8 cellular contexts compared by ENCODE assay signal in the genomic region with DNA sequence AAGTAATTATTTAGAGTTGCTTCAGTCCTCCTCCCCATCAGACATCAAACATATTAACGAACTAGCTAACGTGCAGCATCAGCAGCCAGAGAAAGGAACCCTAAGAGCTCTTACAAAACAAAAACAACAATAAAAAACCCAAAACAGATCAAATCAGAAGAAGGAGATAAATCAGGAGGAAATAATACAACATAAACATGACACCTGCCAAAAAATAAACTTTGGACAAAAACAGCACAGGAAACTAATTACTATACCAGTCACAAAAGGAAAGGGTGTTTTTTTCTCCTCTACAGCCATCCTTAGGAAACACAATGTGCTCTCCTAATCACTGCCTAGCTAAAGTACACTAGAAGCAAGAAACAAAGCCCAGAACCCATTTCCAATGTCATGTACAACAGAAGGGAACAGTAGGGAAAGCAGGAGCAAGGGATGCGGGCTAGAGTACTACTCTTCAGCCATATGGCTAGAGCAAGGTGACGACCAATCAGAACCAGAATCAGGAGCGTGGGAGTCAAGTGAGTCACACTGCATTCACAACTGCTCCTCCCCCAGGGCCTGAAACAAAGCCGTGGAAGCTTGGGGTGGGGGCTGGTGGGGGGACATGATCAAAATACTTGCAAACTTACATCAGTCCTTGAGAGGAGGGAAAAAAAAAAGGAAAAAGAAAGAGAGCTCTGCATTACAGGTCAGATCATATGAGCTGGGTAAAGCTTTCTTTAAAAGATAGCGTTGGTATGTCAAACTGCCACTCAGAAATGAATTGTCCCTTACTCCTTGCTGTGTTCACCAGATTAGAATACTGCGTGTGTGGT.
DNase-seq lines count a peak whose midpoint lies in the region; ATAC-seq and TF ChIP-seq lines count a peak whose summit lies in the region.

No MANE protein-coding gene starts in this region.

- H3K79me2 ChIP-seq in neural progenitor cell (ENCODE audit: low read depth) = peaks cover 25% of the 10 kb centered on the region

- peak overlapping the region; percentile 57 for H3K27ac ChIP-seq in ectodermal cell (ENCODE audit: insufficient read depth, low read depth, low read length, poor library complexity, severe bottlenecking)
- no peak overlapping the region for H3K27ac ChIP-seq in neural progenitor cell

- 34 to 40% methylated on average over 8 of the region's 8 CpGs for WGBS in ectodermal cell, 2 experiments

- peak; percentile 75 for DNase-seq in GM03348 (ENCODE audit: low spot score)
- peak; percentile 74 for DNase-seq in NCI-H82 (lab: John Stamatoyannopoulos, UW)
- DNase-seq in neural progenitor cell (ENCODE audit: low spot score) = peak; percentile 50
- DNase-seq in GDM1 (lab: John Stamatoyannopoulos, UW) = no peak
- DNase-seq in UCSD-AML1 (lab: John Stamatoyannopoulos, UW; ENCODE audit: unreplicated experiment) = no peak
- DNase-seq in SIG-M5 treated with dmso at 0.1 percent for 504 hours (lab: John Stamatoyannopoulos, UW; ENCODE audit: unreplicated experiment) = no peak

- H3K36me3 ChIP-seq in ectodermal cell (ENCODE audit: control insufficient read depth, insufficient read depth, low read length) (no peaks in the 10 kb centered on the region), neural progenitor cell (no peaks in the 10 kb centered on the region)

- H3F3A ChIP-seq in neural progenitor cell (ENCODE audit: low read depth) = peaks cover 7% of the 10 kb centered on the region

- H3K9me3 ChIP-seq in ectodermal cell (ENCODE audit: control insufficient read depth, low read length) (no peaks in the 10 kb centered on the region), neural progenitor cell (ENCODE audit: low read depth) (no peaks in the 10 kb centered on the region)

- no peak for TF ChIP-seq CTCF in neural progenitor cell (IDR thresholded peaks at IDR 0.05)

- ATAC-seq in GM18517 (IDR thresholded peaks at IDR 0.05; ENCODE audit: unreplicated experiment) = no peak

- peak overlapping the region; percentile 58 for H3K4me2 ChIP-seq in neural progenitor cell

- H3K36me3 Mint-ChIP-seq in neural progenitor cell = peaks cover 11% of the 10 kb centered on the region

- H3K4me3 ChIP-seq in ectodermal cell (ENCODE audit: insufficient read depth, low read depth, low read length) = no peak overlapping the region
- H3K4me3 ChIP-seq in neural progenitor cell = no peak overlapping the region

- H3K27me3 ChIP-seq in ectodermal cell (ENCODE audit: control insufficient read depth, insufficient read depth, low read length, poor library complexity, severe bottlenecking) = no peaks in the 10 kb centered on the region
- no peaks in the 10 kb centered on the region for H3K27me3 ChIP-seq in neural progenitor cell

- no peaks in the 10 kb centered on the region for H3K9me3 Mint-ChIP-seq in neural progenitor cell

- H3K4me1 ChIP-seq in ectodermal cell (ENCODE audit: control insufficient read depth, insufficient read depth, low read length) (peaks cover 4% of the 10 kb centered on the region), neural progenitor cell (peaks cover 15% of the 10 kb centered on the region)

- peaks cover 57% of the 10 kb centered on the region for H4K20me1 ChIP-seq in neural progenitor cell (ENCODE audit: low read depth)

- no peak overlapping the region for H3K9ac ChIP-seq in neural progenitor cell

- no peak overlapping the region for H2AFZ ChIP-seq in neural progenitor cell (replicated peaks)

- peaks cover 32% of the 10 kb centered on the region for H3K4me1 Mint-ChIP-seq in neural progenitor cell

- H3K27me3 Mint-ChIP-seq in neural progenitor cell (ENCODE audit: insufficient read depth, low read depth) = no peaks in the 10 kb centered on the region

- peak overlapping the region; percentile 67 for H3K4me3 Mint-ChIP-seq in neural progenitor cell

- peak overlapping the region; percentile 97 for H3K27ac Mint-ChIP-seq in neural progenitor cell

Comparison
In these comparisons a context has a peak if more than half of its experiments do, and no peak if none do; other contexts are left out.
1. DNase-seq: peak in GM03348 (single experiment), NCI-H82 (single experiment) and neural progenitor cell (single experiment); none in GDM1 (single experiment), UCSD-AML1 (single experiment) and SIG-M5 treated with dmso at 0.1 percent for 504 hours (single experiment).